Comparison of ENCODE assay signal across 8 cellular contexts in genomic region chr7:97027427-97028234, GRCh38.
A peak's percentile ranks its signal among the peaks of the same experiment; 100 is the strongest.
DNase-seq lines count a peak whose midpoint lies in the region; ATAC-seq and TF ChIP-seq lines count a peak whose summit lies in the region.

No MANE protein-coding gene starts in this region.

- DNase-seq in SIG-M5 treated with dmso at 0.1 percent for 504 hours (lab: John Stamatoyannopoulos, UW; ENCODE audit: unreplicated experiment): peak; percentile 74
- DNase-seq in SIG-M5 (lab: John Stamatoyannopoulos, UW): no peak
- peak; percentile 91 for DNase-seq in NCI-H2081 treated with DMSO at 0.1 percent for 48 hours (lab: John Stamatoyannopoulos, UW)
- peak; percentile 50 for DNase-seq in central memory CD4-positive, alpha-beta T cell
- DNase-seq in kidney glomerular epithelial cell (lab: John Stamatoyannopoulos, UW): peak; percentile 62
- peak; percentile 49 to 59 for DNase-seq in stimulated activated CD4-positive, alpha-beta T cell treated with anti-CD3 and anti-CD28 coated beads, Interleukin-1b, Interleukin-23, amount 100 ng/mL, for 4 hours (ENCODE audit: low read depth in 2 of 2)

- TF ChIP-seq CTCF in WI38 (IDR thresholded peaks at IDR 0.05; ENCODE audit: low read depth, low read length): peak; percentile 89

- peak; percentile 87 for ATAC-seq in HG02870 (IDR thresholded peaks at IDR 0.05; ENCODE audit: unreplicated experiment)

- peak overlapping the region; percentile 43 for H3K4me3 ChIP-seq in WI38 (ENCODE audit: low read depth, low read length)
